ENCODE assay signal across 26 cellular contexts in the genomic region with DNA sequence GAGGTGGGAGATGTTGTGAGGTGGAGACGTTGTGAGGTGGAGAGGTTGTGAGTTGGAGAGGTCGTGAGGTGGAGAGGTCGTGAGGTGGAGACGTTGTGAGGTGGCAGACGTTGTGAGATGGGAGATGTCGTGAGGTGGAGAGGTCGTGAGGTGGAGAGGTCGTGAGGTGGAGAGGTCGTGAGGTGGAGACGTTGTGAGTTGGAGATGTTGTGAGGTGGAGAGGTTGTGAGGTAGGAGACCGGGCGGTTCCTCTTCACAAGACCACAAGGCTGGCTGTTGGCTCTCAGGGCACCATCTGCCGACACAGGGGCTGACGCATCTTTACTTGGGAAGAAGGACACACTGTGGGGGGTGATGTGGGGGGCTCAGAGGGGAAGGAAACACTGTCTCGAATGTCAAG. TPM values are rescaled to one million over a fixed set of nuclear protein-coding genes. Genes with fewer than 3 reads are reported as not detected.
A peak's percentile ranks its signal among the peaks of the same experiment; 100 is the strongest.
DNase-seq lines count a peak whose midpoint lies in the region; ATAC-seq, FAIRE-seq and TF ChIP-seq lines count a peak whose summit lies in the region.
"Had no signal": no experiment of that assay in that cellular context is flagged by ENCODE, and none has a peak within 500 bp of the region (broad histone marks: within the 10 kb centered on the region; RNA-seq: fewer than 3 reads in every experiment).

No MANE protein-coding gene starts in this region.

- no peaks in the 10 kb centered on the region for H3K79me2 ChIP-seq in H1 (ENCODE audit: control insufficient read depth in 1 of 2, insufficient read depth in 2 of 2, low read length in 2 of 2)

- H4K8ac ChIP-seq in H1 (ENCODE audit: extremely low read depth, insufficient read depth, low read length), result no peak overlapping the region

- TF ChIP-seq EP300 in H1 (IDR thresholded peaks at IDR 0.05; ENCODE audit: borderline replicate concordance in 1 of 2, low read depth in 2 of 2, low read length in 2 of 2), result no peak

- H3K4me3 ChIP-seq in left ventricle myocardium inferior, result no peak overlapping the region
- no peak overlapping the region for H3K4me3 ChIP-seq in H1 (ENCODE audit: extremely low read depth in 1 of 4, insufficient read depth in 2 of 4, low read depth in 3 of 4, low read length in 4 of 4)
- H3K4me3 ChIP-seq in spleen, result no peak overlapping the region
- H3K4me3 ChIP-seq: A549; BLaER1 treated with 17β-estradiol and CSF1 and Interleukin-3, amounts not matched to agents 10 nM and 100 nM; GM12878; GM23338; HAP-1 had no signal

- H3K23ac ChIP-seq in H1 (ENCODE audit: insufficient read length), result no peak overlapping the region

- no peak overlapping the region for H2BK20ac ChIP-seq in H1 (ENCODE audit: low read length)

- H3K36me3 ChIP-seq in left ventricle myocardium inferior (no peaks in the 10 kb centered on the region), H1 (ENCODE audit: control insufficient read depth in 2 of 4, insufficient read depth in 4 of 4, low read length in 3 of 4) (no peaks in the 10 kb centered on the region), spleen (no peaks in the 10 kb centered on the region)
- H3K36me3 ChIP-seq: BE2C; BLaER1 treated with 17β-estradiol and CSF1 and Interleukin-3, amounts not matched to agents 10 nM and 100 nM; HAP-1 had no signal

- CTCF ChIA-PET in H1 (lab: Charles Lee; ENCODE audit: partially characterized antibody), result no interaction called here

- H3K4ac ChIP-seq in H1 (replicated peaks; ENCODE audit: insufficient read length, low read depth, low read length), result no peak overlapping the region

- no peak for FAIRE-seq in H1 (lab: Jason Lieb, UNC)
- FAIRE-seq: A549, D721Med, GM12878, GM19239, H54 had no signal

- TF ChIP-seq RAD21 in H1 (IDR thresholded peaks at IDR 0.05 in 1 of 2, conservative IDR thresholded peaks at IDR 0.05 in 1 of 2; ENCODE audit: low read depth in 2 of 2, low read length in 2 of 2), result no peak

- peaks cover 89% of the 10 kb centered on the region for H3K27me3 ChIP-seq in left ventricle myocardium inferior (ENCODE audit: low read depth)
- no peaks in the 10 kb centered on the region; a peak in 1 of 7 replicates for H3K27me3 ChIP-seq in H1 (replicated peaks in 1 of 4; ENCODE audit: control insufficient read depth in 3 of 4, extremely low read depth in 1 of 4, insufficient read depth in 3 of 4, low read length in 3 of 4)
- H3K27me3 ChIP-seq in spleen (replicated peaks in 1 of 7), result peaks cover 0 to 61% (median 2%) of the 10 kb centered on the region in 7 donors
- H3K27me3 ChIP-seq: BE2C had no signal

- H3K9me3 ChIP-seq in left ventricle myocardium inferior (replicated peaks) (no peaks in the 10 kb centered on the region), H1 (ENCODE audit: insufficient read depth in 2 of 2, low read depth in 1 of 2, low read length in 1 of 2) (no peaks in the 10 kb centered on the region), spleen (no peaks in the 10 kb centered on the region)
- H3K9me3 ChIP-seq: A549; BE2C; BLaER1 treated with 17β-estradiol and CSF1 and Interleukin-3, amounts not matched to agents 10 nM and 100 nM; HAP-1 had no signal

- DNase-seq in cardiac septum (ENCODE audit: low spot score) (peak; percentile 50), left ventricle myocardium inferior (no peak), H1 (ENCODE audit: low read depth in 1 of 2, low spot score in 2 of 2) (no peak), posterior vena cava (ENCODE audit: low spot score) (peak; percentile 50), spleen (peak; percentile 39), activated T-cell treated with anti-CD3 and anti-CD28 coated beads for 4 hours (no peak)
- DNase-seq: 8988T; ACHN; AML-193; BE2C; CD4-positive, alpha-beta T cell; CD8-positive, alpha-beta memory T cell; DMS 273 treated with DMSO at 0.1 percent for 48 hours; DMS79; EL; GDM1 had no signal

- 0 out of 2 replicates have a peak overlapping the region, but pooled peaks have one; percentile 17 for H2BK12ac ChIP-seq in H1 (ENCODE audit: low read depth, low read length)

- no peak overlapping the region for H2BK120ac ChIP-seq in H1 (replicated peaks; ENCODE audit: low read depth, low read length)

- H3K4me1 ChIP-seq in left ventricle myocardium inferior (no peaks in the 10 kb centered on the region), H1 (replicated peaks in 1 of 4; ENCODE audit: control insufficient read depth in 3 of 4, insufficient read depth in 4 of 4, low read length in 3 of 4) (no peaks in the 10 kb centered on the region; a peak in 1 of 7 replicates), spleen (no peaks in the 10 kb centered on the region)
- H3K4me1 ChIP-seq: BE2C, HAP-1 had no signal

- TF ChIP-seq POLR2A in H1 (IDR thresholded peaks at IDR 0.05; ENCODE audit: control extremely low read depth in 1 of 2, low read depth in 2 of 2, low read length in 2 of 2) (no peak), spleen (IDR thresholded peaks at IDR 0.05) (no peak)

- no peaks in the 10 kb centered on the region for H4K20me1 ChIP-seq in H1 (replicated peaks in 1 of 2; ENCODE audit: control insufficient read depth in 1 of 2, insufficient read depth in 2 of 2, low read length in 2 of 2)
- H4K20me1 ChIP-seq: BLaER1 treated with 17β-estradiol and CSF1 and Interleukin-3, amounts not matched to agents 10 nM and 100 nM had no signal

- no peak for TF ChIP-seq CTCF in left ventricle myocardium inferior (IDR thresholded peaks at IDR 0.05; ENCODE audit: borderline replicate concordance)
- TF ChIP-seq CTCF in H1 (IDR thresholded peaks at IDR 0.05; ENCODE audit: control extremely low read depth in 1 of 3, insufficient read depth in 1 of 3, low read depth in 1 of 3, low read length in 3 of 3), result no peak
- no peak for TF ChIP-seq CTCF in spleen (IDR thresholded peaks at IDR 0.05 in 8 of 11, conservative IDR thresholded peaks at IDR 0.05 in 3 of 11)

- ATAC-seq in GM19328 (IDR thresholded peaks at IDR 0.05; ENCODE audit: unreplicated experiment), result no peak
- ATAC-seq: A549, GM12878, GM23338 had no signal

- no peak overlapping the region for H2AFZ ChIP-seq in H1 (ENCODE audit: low read length)
- H2AFZ ChIP-seq: GM23338 had no signal

- peaks cover 6% of the 10 kb centered on the region; the same call in 1 of the 2 replicates for H3K23me2 ChIP-seq in H1 (ENCODE audit: low read depth, low read length)

- no peaks in the 10 kb centered on the region for H3K79me1 ChIP-seq in H1 (ENCODE audit: low read depth, low read length)

- WGBS in H1 (ENCODE audit: extremely low coverage in 1 of 2, insufficient coverage in 1 of 2, insufficient read length in 1 of 2, insufficient replicate concordance in 2 of 2, low coverage in 1 of 2, low lambda C conversion rate in 2 of 2, missing lambda C conversion rate in 1 of 2), 2 experiments, result 91 to 100% methylated on average over 10 to 15 of the region's 15 CpGs
- WGBS in spleen, 5 donors, result 76 to 86% (median 80%) methylated on average over 15 of the region's 15 CpGs

- H3K56ac ChIP-seq in H1 (replicated peaks; ENCODE audit: insufficient read length, low read depth, low read length), result no peak overlapping the region

- H2AK5ac ChIP-seq in H1 (ENCODE audit: low read depth, low read length), result no peak overlapping the region

- H3K18ac ChIP-seq in H1 (ENCODE audit: extremely low read depth, low read length), result no peak overlapping the region

- no peak overlapping the region for H4K5ac ChIP-seq in H1 (ENCODE audit: insufficient read length, low read depth, low read length)

- H4K91ac ChIP-seq in H1 (replicated peaks; ENCODE audit: insufficient read length, low read length), result no peak overlapping the region

- POLR2A ChIA-PET in H1 (lab: Charles Lee; ENCODE audit: partially characterized antibody), result no interaction called here

- no peak overlapping the region for H3K14ac ChIP-seq in H1 (ENCODE audit: insufficient read length)

- H3K9ac ChIP-seq in H1 (replicated peaks in 1 of 4; ENCODE audit: extremely low read depth in 1 of 4, low read depth in 3 of 4, low read length in 3 of 4), result no peak overlapping the region
- H3K9ac ChIP-seq: BLaER1 treated with 17β-estradiol and CSF1 and Interleukin-3, amounts not matched to agents 10 nM and 100 nM had no signal

- no peak overlapping the region for H2BK15ac ChIP-seq in H1 (ENCODE audit: low read length)

- H3K4me2 ChIP-seq in H1 (ENCODE audit: insufficient read depth in 1 of 2, low read depth in 2 of 2, low read length in 2 of 2), result no peak overlapping the region
- H3K4me2 ChIP-seq: A549, GM23338 had no signal

- H3K27ac ChIP-seq in left ventricle myocardium inferior (replicated peaks) (no peak overlapping the region), H1 (ENCODE audit: low read depth, low read length) (no peak overlapping the region), spleen (no peak overlapping the region)
- H3K27ac ChIP-seq: BLaER1 treated with 17β-estradiol and CSF1 and Interleukin-3, amounts not matched to agents 10 nM and 100 nM had no signal

- intact Hi-C loops in cardiac septum (cut with DNase I) (no loop called here), left ventricle myocardium inferior (cut with micrococcal nuclease) (no loop called here), posterior vena cava (cut with DNase I) (no loop called here), spleen (cut with DNase I; ENCODE audit: low total_unique reads) (no loop called here)

- no peak overlapping the region for H2BK5ac ChIP-seq in H1 (ENCODE audit: low read depth, low read length)

TF ChIP-seq in H1, 55 proteins besides CTCF, POLR2A, EP300 and RAD21 (continues in another document):
- TF ChIP-seq, protein P1, sequence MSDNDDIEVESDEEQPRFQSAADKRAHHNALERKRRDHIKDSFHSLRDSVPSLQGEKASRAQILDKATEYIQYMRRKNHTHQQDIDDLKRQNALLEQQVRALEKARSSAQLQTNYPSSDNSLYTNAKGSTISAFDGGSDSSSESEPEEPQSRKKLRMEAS (IDR thresholded peaks at IDR 0.05), result no peak
- TF ChIP-seq GABPA (IDR thresholded peaks at IDR 0.05; ENCODE audit: borderline replicate concordance, insufficient read depth, low read length) (no peak), JUND (IDR thresholded peaks at IDR 0.05; ENCODE audit: low read length) (no peak), JUN (IDR thresholded peaks at IDR 0.05; ENCODE audit: low read depth, low read length) (no peak), KDM1A (IDR thresholded peaks at IDR 0.05; ENCODE audit: borderline replicate concordance, low read length) (no peak), CHD2 (IDR thresholded peaks at IDR 0.05; ENCODE audit: low read length) (no peak), SP4 (IDR thresholded peaks at IDR 0.05; ENCODE audit: low read length) (no peak)

RNA-seq across cellular contexts. Expression of a gene that starts 34.7 kb away (rescaled TPM):
- not detected for total RNA-seq in cardiac septum
- total RNA-seq in left ventricle myocardium inferior, result not detected
- not detected in 2 replicates for total RNA-seq in H1 (2021; fragmentation: NEBNext Ultra II Directional; extraction: Animal tissue kit (Norgen Biotek cat#: 25700))
- polyA plus RNA-seq in H1 (2011; rRNA removed), result not detected in 2 replicates
- 0.01 TPM for polyA plus RNA-seq in H1 (2011; cell fraction: cytosol; rRNA removed)
- polyA plus RNA-seq in H1 (2011; cell fraction: nucleus; rRNA removed), result not detected
- polyA plus RNA-seq in H1 (2012, experiment 1 of 2), result not detected in 4 replicates
- not detected for polyA plus RNA-seq in H1 (2012, experiment 2 of 2)
- under 0.01 TPM for polyA plus RNA-seq in H1 (2013, experiment 1 of 2)
- 0.04 TPM for polyA plus RNA-seq in H1 (2013, experiment 2 of 2)
- polyA minus RNA-seq in H1 (2011; rRNA and poly(A)+ RNA removed), result 0.03 TPM in 1 of 2 replicates, not detected in the other
- not detected for polyA minus RNA-seq in H1 (2011; cell fraction: cytosol; rRNA and poly(A)+ RNA removed)
- not detected for polyA minus RNA-seq in H1 (2011; cell fraction: nucleus; rRNA and poly(A)+ RNA removed)
- total RNA-seq in posterior vena cava, result not detected
- not detected for total RNA-seq in spleen
- not detected for polyA plus RNA-seq in spleen
- total RNA-seq: CD4-positive, alpha-beta T cell; CD8-positive, alpha-beta memory T cell; GM12878; GM23338 had no signal
- polyA plus RNA-seq: CD14-positive monocyte; CD8-positive, alpha-beta memory T cell; GM12878; GM23338 had no signal

Comparison
In these comparisons a context has a peak if more than half of its experiments do, and no peak if none do; other contexts are left out.
1. DNase-seq: peak in cardiac septum (single experiment), posterior vena cava (single experiment) and spleen (single experiment); none in left ventricle myocardium inferior (single experiment), H1 (0 of 2) and activated T-cell treated with anti-CD3 and anti-CD28 coated beads for 4 hours (single experiment).